ENCODE assay signal across 20 cellular contexts in the genomic region with DNA sequence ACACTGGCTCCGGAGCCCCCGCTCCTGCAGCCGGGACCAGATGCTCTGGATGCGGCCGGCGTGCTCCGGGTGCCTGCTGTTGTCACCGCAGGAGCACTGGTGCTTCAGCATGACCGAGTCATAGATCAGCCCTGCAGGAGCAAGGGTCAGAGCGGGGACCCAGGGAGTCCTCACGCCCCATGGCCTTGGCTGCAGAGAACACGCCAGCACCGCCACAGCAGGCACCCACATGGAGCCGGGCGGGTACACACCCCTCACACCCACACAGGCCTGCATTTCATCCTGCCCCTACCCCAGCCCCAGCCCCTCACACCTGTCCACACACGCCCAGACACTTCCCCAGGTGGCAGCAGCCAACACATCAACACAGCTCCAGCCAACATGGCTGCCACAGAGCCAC. TPM values are rescaled to one million over a fixed set of nuclear protein-coding genes. Genes with fewer than 3 reads are reported as not detected.
DNase-seq lines count a peak whose midpoint lies in the region; ATAC-seq and TF ChIP-seq lines count a peak whose summit lies in the region.
"Had no signal": no experiment of that assay in that cellular context is flagged by ENCODE, and none has a peak within 500 bp of the region (broad histone marks: within the 10 kb centered on the region; RNA-seq: fewer than 3 reads in every experiment).

No MANE protein-coding gene starts in this region.

- H3K4me3 ChIP-seq in thoracic aorta, result no peak overlapping the region
- H3K4me3 ChIP-seq: BLaER1, GM23248 had no signal

- peak; percentile 12 for ATAC-seq in stimulated activated naive CD8-positive, alpha-beta T cell treated with anti-CD3 and anti-CD28 coated beads, Interleukin-15, amount 100 ng/mL, for 72 hours
- ATAC-seq in stimulated activated naive CD8-positive, alpha-beta T cell treated with anti-CD3 and anti-CD28 coated beads, Interleukin-15, Interleukin-2, amounts not matched to agents 100 U/mL and 50 U/mL, for 24 hours, result no peak
- no peak for ATAC-seq in memory B cell (ENCODE audit: low read depth)
- no peak for ATAC-seq in thoracic aorta (ENCODE audit: insufficient number of reproducible peaks, low FRiP score, low read depth)
- no peak for ATAC-seq in HG03280 (IDR thresholded peaks at IDR 0.05; ENCODE audit: unreplicated experiment)
- no peak for ATAC-seq in HG03520 (IDR thresholded peaks at IDR 0.05; ENCODE audit: unreplicated experiment)
- ATAC-seq: HCT116 had no signal

- no peaks in the 10 kb centered on the region for H3K9me3 Mint-ChIP-seq in activated T-cell treated with anti-CD3 and anti-CD28 coated beads, Interleukin-2, amount 50 U/mL, for 24 hours
- no peaks in the 10 kb centered on the region for H3K9me3 Mint-ChIP-seq in stimulated activated naive CD8-positive, alpha-beta T cell treated with anti-CD3 and anti-CD28 coated beads, Interleukin-15, amount 100 ng/mL, for 72 hours
- H3K9me3 Mint-ChIP-seq in memory B cell, result no peaks in the 10 kb centered on the region

- H3K4me1 Mint-ChIP-seq in activated T-cell treated with anti-CD3 and anti-CD28 coated beads, Interleukin-2, amount 50 U/mL, for 24 hours (ENCODE audit: low read depth), result peaks cover 14% of the 10 kb centered on the region
- H3K4me1 Mint-ChIP-seq in stimulated activated naive CD8-positive, alpha-beta T cell treated with anti-CD3 and anti-CD28 coated beads, Interleukin-15, amount 100 ng/mL, for 72 hours, result peaks cover 42% of the 10 kb centered on the region
- H3K4me1 Mint-ChIP-seq in memory B cell, result no peaks in the 10 kb centered on the region

- H3K27me3 Mint-ChIP-seq in activated T-cell treated with anti-CD3 and anti-CD28 coated beads, Interleukin-2, amount 50 U/mL, for 24 hours, result no peaks in the 10 kb centered on the region
- no peaks in the 10 kb centered on the region for H3K27me3 Mint-ChIP-seq in stimulated activated naive CD8-positive, alpha-beta T cell treated with anti-CD3 and anti-CD28 coated beads, Interleukin-15, amount 100 ng/mL, for 72 hours
- H3K27me3 Mint-ChIP-seq in memory B cell, result no peaks in the 10 kb centered on the region

- H3K4me3 Mint-ChIP-seq in activated T-cell treated with anti-CD3 and anti-CD28 coated beads, Interleukin-2, amount 50 U/mL, for 24 hours, result no peak overlapping the region
- H3K4me3 Mint-ChIP-seq in stimulated activated naive CD8-positive, alpha-beta T cell treated with anti-CD3 and anti-CD28 coated beads, Interleukin-15, amount 100 ng/mL, for 72 hours, result no peak overlapping the region
- H3K4me3 Mint-ChIP-seq in memory B cell, result no peak overlapping the region

- peaks cover 95% of the 10 kb centered on the region for H3K36me3 Mint-ChIP-seq in activated T-cell treated with anti-CD3 and anti-CD28 coated beads, Interleukin-2, amount 50 U/mL, for 24 hours (ENCODE audit: low read depth)
- H3K36me3 Mint-ChIP-seq in memory B cell, result peaks cover 35% of the 10 kb centered on the region

- peak overlapping the region; percentile 82 for H3K27ac Mint-ChIP-seq in activated T-cell treated with anti-CD3 and anti-CD28 coated beads, Interleukin-2, amount 50 U/mL, for 24 hours
- H3K27ac Mint-ChIP-seq in stimulated activated naive CD8-positive, alpha-beta T cell treated with anti-CD3 and anti-CD28 coated beads, Interleukin-15, amount 100 ng/mL, for 72 hours, result peak overlapping the region; percentile 83 to 84
- peak overlapping the region; percentile 66 for H3K27ac Mint-ChIP-seq in memory B cell

- H3K9me3 ChIP-seq in thoracic aorta, result no peaks in the 10 kb centered on the region
- H3K9me3 ChIP-seq: BLaER1 had no signal

- peaks cover 0 to 11% of the 10 kb centered on the region in 2 donors for H3K4me1 ChIP-seq in thoracic aorta (ENCODE audit: control insufficient read depth in 1 of 2, low read depth in 2 of 2)
- H3K4me1 ChIP-seq: BLaER1 had no signal

- no peaks in the 10 kb centered on the region for H3K27me3 ChIP-seq in thoracic aorta (replicated peaks; ENCODE audit: insufficient read depth)
- H3K27me3 ChIP-seq: BLaER1 had no signal

- DNase-seq in activated T-cell treated with anti-CD3 and anti-CD28 coated beads, Interleukin-2, amount 50 U/mL, for 24 hours, result no peak
- no peak for DNase-seq in activated T-cell treated with anti-CD3 and anti-CD28 coated beads for 4 hours
- no peak for DNase-seq in stimulated activated naive CD8-positive, alpha-beta T cell treated with anti-CD3 and anti-CD28 coated beads, Interleukin-15, amount 100 ng/mL, for 72 hours
- DNase-seq in stimulated activated naive CD8-positive, alpha-beta T cell treated with anti-CD3 and anti-CD28 coated beads, Interleukin-15, Interleukin-2, amounts not matched to agents 100 U/mL and 50 U/mL, for 24 hours, result no peak
- no peak for DNase-seq in memory B cell (ENCODE audit: low spot score in 2 of 2)
- no peak for DNase-seq in thoracic aorta (ENCODE audit: low spot score)
- DNase-seq: DND-41, GM23248, KBM-7, NCI-H1417 treated with DMSO at 0.1 percent for 48 hours, NCI-H1930, NCI-H2171 treated with DMSO at 0.1 percent for 48 hours, NCI-H446 treated with DMSO at 0.1 percent for 48 hours, NCI-H748 treated with DMSO at 0.1 percent for 48 hours, OCI-M1, RPMI8226 had no signal

- peak overlapping the region; percentile 23 to 41 for H3K27ac ChIP-seq in thoracic aorta
- H3K27ac ChIP-seq: BLaER1, GM23248 had no signal

- no peak for TF ChIP-seq CTCF in thoracic aorta (IDR thresholded peaks at IDR 0.05)

- peaks cover 94% of the 10 kb centered on the region for H3K36me3 ChIP-seq in thoracic aorta

RNA-seq across cellular contexts. Expression of a gene that starts 18.8 kb away (rescaled TPM):
- total RNA-seq in thoracic aorta, result 100 to 1,000 TPM in 1 of 2 donors, 10 to 100 TPM in 1; 60.5 to 107 TPM

RNA-seq across cellular contexts. Expression of a gene that starts 27.8 kb away (rescaled TPM):
- total RNA-seq in thoracic aorta, result 100 to 1,000 TPM in 1 of 2 donors, 10 to 100 TPM in 1; 77.8 to 112 TPM

RNA-seq across cellular contexts. Expression of a gene that starts 33.2 kb away (rescaled TPM):
- 10 to 100 TPM; 40.9 to 77.4 TPM for total RNA-seq in thoracic aorta
